Comparison of ENCODE assay signal across 18 cellular contexts in genomic region chr7:5870311-5870710, GRCh38. TPM values are rescaled to one million over a fixed set of nuclear protein-coding genes. Genes with fewer than 3 reads are reported as not detected.
DNase-seq lines count a peak whose midpoint lies in the region; ATAC-seq and TF ChIP-seq lines count a peak whose summit lies in the region.
"Had no signal": no experiment of that assay in that cellular context is flagged by ENCODE, and none has a peak within 500 bp of the region (broad histone marks: within the 10 kb centered on the region; RNA-seq: fewer than 3 reads in every experiment).

No MANE protein-coding gene starts in this region.

- H3K27me3 Mint-ChIP-seq in brain, result no peaks in the 10 kb centered on the region
- H3K27me3 Mint-ChIP-seq: CD4-positive, CD25-positive, alpha-beta regulatory T cell had no signal

- no peak for ATAC-seq in GM18505 (IDR thresholded peaks at IDR 0.05; ENCODE audit: unreplicated experiment)
- ATAC-seq: GM12878 had no signal

- H3K4me3 Mint-ChIP-seq in brain, result no peak overlapping the region
- H3K4me3 Mint-ChIP-seq: CD4-positive, CD25-positive, alpha-beta regulatory T cell; CD8-positive, alpha-beta memory T cell; H9 had no signal

- DNase-seq in midbrain (lab: John Stamatoyannopoulos, UW) (peak; percentile 16), putamen (ENCODE audit: low spot score) (peak; percentile 26), erythroblast (lab: John Stamatoyannopoulos, UW) (no peak), NCI-H510A (lab: John Stamatoyannopoulos, UW) (no peak), NCI-H128 (lab: John Stamatoyannopoulos, UW; ENCODE audit: unreplicated experiment) (no peak)
- DNase-seq: BE2C; CD4-positive, CD25-positive, alpha-beta regulatory T cell; CD8-positive, alpha-beta memory T cell; COR-L47; DMS 273 treated with DMSO at 0.1 percent for 48 hours; DMS53; DND-41; EL; H9 had no signal

- H3K4me1 Mint-ChIP-seq in brain, result peaks cover 14% of the 10 kb centered on the region
- H3K4me1 Mint-ChIP-seq: CD8-positive, alpha-beta memory T cell had no signal

- H3K27ac Mint-ChIP-seq in brain, result peak overlapping the region in 4 of 5 experiments; percentile 1 to 63 (median 28)

- TF ChIP-seq CTCF in brain (conservative IDR thresholded peaks at IDR 0.05), result no peak

- TF ChIP-seq POLR2A in GM18505 (IDR thresholded peaks at IDR 0.05; ENCODE audit: borderline replicate concordance, extremely low read depth, insufficient read depth, insufficient read length) (no peak), erythroblast (IDR thresholded peaks at IDR 0.05; ENCODE audit: low read length) (no peak)

- H3K9me3 Mint-ChIP-seq in brain, result peaks cover 0 to 10% (median 9%) of the 10 kb centered on the region in 5 experiments
- H3K9me3 Mint-ChIP-seq: CD4-positive, CD25-positive, alpha-beta regulatory T cell; CD8-positive, alpha-beta memory T cell had no signal

- peaks cover 11% of the 10 kb centered on the region for H3K36me3 Mint-ChIP-seq in brain

RNA-seq across cellular contexts. Expression of gene OCM, which starts 10.3 kb away (rescaled TPM):
- polyA plus RNA-seq in brain (ENCODE audit: insufficient read depth, low read depth, low replicate concordance), result not detected
- polyA plus RNA-seq: GM12878, H1 had no signal

RNA-seq across cellular contexts. Expression of gene CCZ1, which starts 28.2 kb away (rescaled TPM):
- 64.9 TPM for polyA plus RNA-seq in brain (ENCODE audit: insufficient read depth, low read depth, low replicate concordance)

Comparison
In these comparisons a context has a peak if more than half of its experiments do, and no peak if none do; other contexts are left out.
1. DNase-seq: peak in midbrain (single experiment) and putamen (single experiment); none in erythroblast (0 of 2), NCI-H510A (single experiment) and NCI-H128 (single experiment).